11 cellular contexts compared by ENCODE assay signal in genomic region chr7:43041105-43041504, GRCh38.
"Had no signal": no experiment of that assay in that cellular context is flagged by ENCODE, and none has a peak within 500 bp of the region (broad histone marks: within the 10 kb centered on the region; RNA-seq: fewer than 3 reads in every experiment).

No MANE protein-coding gene starts in this region.

- H3K4me3 ChIP-seq: GM23248, GM23338, HAP-1 had no signal

- DNase-seq: GM23248, GOT3, H7, H9, HCEC 1CT, HFFc6 had no signal

- H3K9ac ChIP-seq: GM23248 had no signal

- FAIRE-seq: H1, H54 had no signal

- H3K27ac ChIP-seq: GM23248 had no signal

- H3K4me1 ChIP-seq: HAP-1 had no signal

- H3K9me3 ChIP-seq: HAP-1 had no signal

- H3K4me2 ChIP-seq: GM23338 had no signal

- H2AFZ ChIP-seq: GM23248, GM23338 had no signal

- H3K36me3 ChIP-seq: HAP-1 had no signal

- ATAC-seq: GM23338, HCT116 had no signal
